In genomic region chr12:89353823-89354629, GRCh38 we compare ENCODE assay signal across 8 cellular contexts. TPM values are rescaled to one million over a fixed set of nuclear protein-coding genes. Genes with fewer than 3 reads are reported as not detected.
A peak's percentile ranks its signal among the peaks of the same experiment; 100 is the strongest.
DNase-seq lines count a peak whose midpoint lies in the region; ATAC-seq and TF ChIP-seq lines count a peak whose summit lies in the region.

No MANE protein-coding gene starts in this region.

- H3K36me3 Mint-ChIP-seq in activated naive CD8-positive, alpha-beta T cell treated with anti-CD3 and anti-CD28 coated beads, Interleukin-2, amount 10 ng/mL, durations not matched to agents 7 days and 5 days: peaks cover 22% of the 10 kb centered on the region

- peak overlapping the region; percentile 93 for H2AFZ ChIP-seq in IMR-90 (replicated peaks; ENCODE audit: low read length, poor library complexity)

- peak overlapping the region; percentile 82; the same call in 2 of the 3 replicates for H2BK15ac ChIP-seq in IMR-90 (ENCODE audit: low read depth, low read length)

- BruUV-seq in IMR-90 (replicated peaks; lab: Mats Ljungman, UMichigan): no TSS peak

- peak; percentile 13 for ATAC-seq in IMR-90 (ENCODE audit: low read depth)
- peak; percentile 32 for ATAC-seq in activated naive CD8-positive, alpha-beta T cell treated with anti-CD3 and anti-CD28 coated beads, Interleukin-2, amount 10 ng/mL, durations not matched to agents 7 days and 5 days (ENCODE audit: low read depth)
- ATAC-seq in heart left ventricle: peak in 3 of 4 donors; percentile 42 to 71 (median 59)

- DNase-seq in AG08395 (ENCODE audit: low spot score) (peak; percentile 56), IMR-90 (peak; percentile 63), SJSA1 (ENCODE audit: low read depth in 1 of 2, low spot score in 2 of 2) (peak; percentile 81 to 85), heart left ventricle (peak; percentile 86 to 93 (median 90)), pons (ENCODE audit: low spot score) (peak; percentile 35), vagina (ENCODE audit: extremely low spot score in 2 of 2) (no peak)
- peak; percentile 90 for DNase-seq in activated naive CD8-positive, alpha-beta T cell treated with anti-CD3 and anti-CD28 coated beads, Interleukin-2, amount 10 ng/mL, durations not matched to agents 7 days and 5 days

- peak overlapping the region; percentile 96 for H3K56ac ChIP-seq in IMR-90 (ENCODE audit: extremely low read depth, insufficient read depth, low read length)

- H3K23ac ChIP-seq in IMR-90 (ENCODE audit: low read depth, low read length): peak overlapping the region; percentile 97

- H3K36me3 ChIP-seq in IMR-90 (ENCODE audit: control insufficient read depth, insufficient read depth, low read length) (peaks cover 5% of the 10 kb centered on the region), SJSA1 (peaks cover 37% of the 10 kb centered on the region), heart left ventricle (peaks cover 0 to 18% (median 8%) of the 10 kb centered on the region in 9 donors), vagina (peaks cover 0 to 2% of the 10 kb centered on the region in 2 donors)

- POLR2A ChIA-PET in IMR-90 (lab: Charles Lee; ENCODE audit: unreplicated experiment): interaction anchor here (0.6 to 5.3 kb wide), 9 partner anchors 20 to 372 kb away, joined by 3 to 54 read pairs (median 3); no protein-coding TSS in a partner anchor
- POLR2A ChIA-PET in activated naive CD8-positive, alpha-beta T cell treated with anti-CD3 and anti-CD28 coated beads, Interleukin-2, amount 10 ng/mL, durations not matched to agents 7 days and 5 days (lab: Charles Lee): interaction anchor here (0.8 to 10.5 kb wide), 25 partner anchors 8 to 355 kb away, joined by 3 to 151 read pairs (median 6); partner anchors contain the start of genes ATP2B1, GALNT4 and POC1B

- peak overlapping the region; percentile 92 for H2AK5ac ChIP-seq in IMR-90 (ENCODE audit: low read depth, low read length)

- peak overlapping the region; percentile 97 for H2BK120ac ChIP-seq in IMR-90 (ENCODE audit: low read depth, low read length)

- peak overlapping the region; percentile 90 for H3K9ac ChIP-seq in IMR-90 (ENCODE audit: low read depth, low read length)

- H3K4ac ChIP-seq in IMR-90 (ENCODE audit: low read depth, low read length): peak overlapping the region; percentile 97

- peak overlapping the region; percentile 87 for H3K18ac ChIP-seq in IMR-90 (ENCODE audit: low read depth, low read length)

- dilution Hi-C loops in IMR-90 (cut with HindIII; ENCODE audit: low sequenced_read_pairs, unreplicated experiment): no loop called here

- intact Hi-C loops in IMR-90 (cut with micrococcal nuclease) (loop anchor here (2.0 to 5.0 kb wide), 4 partner anchors 63 to 287 kb away; partner anchors contain the start of gene GALNT4), heart left ventricle (cut with DNase I) (loop anchor here (2.0 to 10.0 kb wide), 14 partner anchors 33 to 305 kb away; partner anchors contain the start of genes GALNT4 (in 4 of the 10) and POC1B (in 4 of the 10)), vagina (cut with DNase I) (loop anchor here (2.0 kb wide), 1 partner anchor 99 kb away; no protein-coding TSS in a partner anchor)

- peak overlapping the region; percentile 98 for H3K4me3 Mint-ChIP-seq in activated naive CD8-positive, alpha-beta T cell treated with anti-CD3 and anti-CD28 coated beads, Interleukin-2, amount 10 ng/mL, durations not matched to agents 7 days and 5 days

- H4K91ac ChIP-seq in IMR-90 (ENCODE audit: insufficient read depth, low read depth, low read length): peak overlapping the region; percentile 94

- H4K8ac ChIP-seq in IMR-90 (ENCODE audit: low read depth in 2 of 2, low read length in 2 of 2): peak overlapping the region; percentile 85 to 88

- in situ Hi-C loops in IMR-90 (cut with MboI; ENCODE audit: low sequenced_read_pairs): loop anchor here (10.0 kb wide), 1 partner anchor 171 kb away; the partner anchor contains the start of genes GALNT4 and POC1B

- peaks cover 16% of the 10 kb centered on the region for H3K9me1 ChIP-seq in IMR-90 (ENCODE audit: insufficient read depth, low read length)

- TF ChIP-seq CTCF in IMR-90 (conservative IDR thresholded peaks at IDR 0.05; ENCODE audit: low read depth, low read length) (no peak), heart left ventricle (IDR thresholded peaks at IDR 0.05) (no peak), vagina (IDR thresholded peaks at IDR 0.05) (no peak)

- peaks cover 1% of the 10 kb centered on the region for H3K27me3 Mint-ChIP-seq in activated naive CD8-positive, alpha-beta T cell treated with anti-CD3 and anti-CD28 coated beads, Interleukin-2, amount 10 ng/mL, durations not matched to agents 7 days and 5 days

- H3K79me1 ChIP-seq in IMR-90 (ENCODE audit: low read depth in 1 of 2, low read length in 2 of 2): peaks cover 27 to 63% of the 10 kb centered on the region in 2 experiments

- peaks cover 5% of the 10 kb centered on the region; the same call in 1 of the 2 replicates for H3K4me1 ChIP-seq in IMR-90 (ENCODE audit: control insufficient read depth, insufficient read depth, low read length)
- peaks cover 30% of the 10 kb centered on the region for H3K4me1 ChIP-seq in SJSA1 (replicated peaks)
- H3K4me1 ChIP-seq in heart left ventricle: peaks cover 0 to 38% (median 23%) of the 10 kb centered on the region in 12 donors
- peaks cover 31% of the 10 kb centered on the region for H3K4me1 ChIP-seq in vagina

- peak overlapping the region; percentile 84 for H3K27ac ChIP-seq in IMR-90 (ENCODE audit: insufficient read depth, low read length)
- H3K27ac ChIP-seq in SJSA1: peak overlapping the region; percentile 94
- peak overlapping the region; percentile 96 to 100 (median 99) for H3K27ac ChIP-seq in heart left ventricle
- H3K27ac ChIP-seq in vagina: peak overlapping the region; percentile 93

- TF ChIP-seq RAD21 in IMR-90 (IDR thresholded peaks at IDR 0.05; ENCODE audit: low read length): no peak

- H3K9me3 Mint-ChIP-seq in activated naive CD8-positive, alpha-beta T cell treated with anti-CD3 and anti-CD28 coated beads, Interleukin-2, amount 10 ng/mL, durations not matched to agents 7 days and 5 days: no peaks in the 10 kb centered on the region

- peaks cover 24% of the 10 kb centered on the region for H3K4me1 Mint-ChIP-seq in activated naive CD8-positive, alpha-beta T cell treated with anti-CD3 and anti-CD28 coated beads, Interleukin-2, amount 10 ng/mL, durations not matched to agents 7 days and 5 days

- H3K9me3 ChIP-seq in IMR-90 (ENCODE audit: control insufficient read depth, insufficient read depth, low read length): no peaks in the 10 kb centered on the region
- no peaks in the 10 kb centered on the region for H3K9me3 ChIP-seq in SJSA1 (replicated peaks)
- H3K9me3 ChIP-seq in heart left ventricle: no peaks in the 10 kb centered on the region
- H3K9me3 ChIP-seq in vagina: no peaks in the 10 kb centered on the region

- peak overlapping the region; percentile 87 for H4K5ac ChIP-seq in IMR-90 (ENCODE audit: low read depth, low read length)

- H3K27me3 ChIP-seq in IMR-90 (ENCODE audit: control insufficient read depth, insufficient read depth, low read length) (no peaks in the 10 kb centered on the region), SJSA1 (replicated peaks) (no peaks in the 10 kb centered on the region), heart left ventricle (no peaks in the 10 kb centered on the region), vagina (no peaks in the 10 kb centered on the region)

- H3K4me3 ChIP-seq in IMR-90 (ENCODE audit: insufficient read depth, low read depth, low read length) (peak overlapping the region; percentile 75), SJSA1 (peak overlapping the region; percentile 56), heart left ventricle (peak overlapping the region; percentile 76 to 95 (median 86)), vagina (peak overlapping the region; percentile 77 to 81)

- peak overlapping the region; percentile 96 for H3K27ac Mint-ChIP-seq in activated naive CD8-positive, alpha-beta T cell treated with anti-CD3 and anti-CD28 coated beads, Interleukin-2, amount 10 ng/mL, durations not matched to agents 7 days and 5 days

- H2BK5ac ChIP-seq in IMR-90 (ENCODE audit: low read depth, low read length, poor library complexity, severe bottlenecking): peak overlapping the region; percentile 71

- H2BK20ac ChIP-seq in IMR-90 (ENCODE audit: low read depth, low read length): peak overlapping the region; percentile 58

- peak overlapping the region; percentile 91 for H3K14ac ChIP-seq in IMR-90 (replicated peaks; ENCODE audit: low read depth, low read length)

- peak overlapping the region; percentile 98 for H2AK9ac ChIP-seq in IMR-90 (replicated peaks; ENCODE audit: low read depth, low read length, poor library complexity)

- 1% methylated on average over 28 of the region's 75 CpGs; no CpG with 5 or more reads in 1 of the 2 experiments for WGBS in IMR-90 (ENCODE audit: extremely low coverage in 2 of 2, insufficient read length in 1 of 2), 2 experiments
- WGBS in heart left ventricle, 4 donors: 1% methylated on average over 18 to 75 of the region's 75 CpGs

- CTCF ChIA-PET in IMR-90 (lab: Yijun Ruan, JAX): interaction anchor here (0.7 to 2.9 kb wide), 2 partner anchors 29 to 107 kb away, joined by 3 to 12 read pairs; no protein-coding TSS in a partner anchor

- peak; percentile 35 for TF ChIP-seq POLR2A in GM19099 (IDR thresholded peaks at IDR 0.05; ENCODE audit: extremely low read depth, insufficient read length, low read depth)
- peak; percentile 43; the same call in 1 of the 2 replicates for TF ChIP-seq POLR2A in IMR-90 (IDR thresholded peaks at IDR 0.05; ENCODE audit: low read depth, low read length)
- TF ChIP-seq POLR2A in heart left ventricle (IDR thresholded peaks at IDR 0.05): peak in 1 of 2 donors; percentile 19
- no peak for TF ChIP-seq POLR2A in vagina (IDR thresholded peaks at IDR 0.05)

- H4K20me1 ChIP-seq in IMR-90 (ENCODE audit: insufficient read depth, low read length): peaks cover 25% of the 10 kb centered on the region

- peak overlapping the region; percentile 95 for H3K4me2 ChIP-seq in IMR-90 (ENCODE audit: low read depth, low read length)

TF ChIP-seq in IMR-90, 13 proteins besides CTCF, POLR2A, EP300 and RAD21 (continues in another document):
- no peak for TF ChIP-seq CHD1 (IDR thresholded peaks at IDR 0.05; ENCODE audit: low read depth, low read length)
- no peak for TF ChIP-seq FOS (IDR thresholded peaks at IDR 0.05; ENCODE audit: low read depth, low read length)
- TF ChIP-seq RCOR1 (IDR thresholded peaks at IDR 0.05; ENCODE audit: insufficient replicate concordance, low read length): peak; percentile 11
- TF ChIP-seq BHLHE40 (IDR thresholded peaks at IDR 0.05; ENCODE audit: low read depth, low read length): 0 out of 2 replicates have a peak, but pooled peaks have one; percentile 3

RNA-seq across cellular contexts. Expression of gene DUSP6, which starts 1.7 kb away (rescaled TPM):
- total RNA-seq in IMR-90 (2012; rRNA removed) (70.1 and 78.6 TPM in 2 replicates), heart left ventricle (10 to 100 TPM; 11.4 to 66.7 (median 24.5) TPM), vagina (51.1 TPM)
- polyA plus RNA-seq in IMR-90 (2012; rRNA removed) (38.5 and 59.0 TPM in 2 replicates), heart left ventricle (10 to 100 TPM in 1 of 2 donors, 1 to 10 TPM in 1; 4.8 to 20.3 TPM)
- polyA plus RNA-seq in IMR-90 (2012; cell fraction: cytosol; rRNA removed): 16.4 and 21.0 TPM in 2 replicates
- polyA plus RNA-seq in IMR-90 (2012; cell fraction: nucleus; rRNA removed; ENCODE audit: low replicate concordance): 213 and 221 TPM in 2 replicates
- 10.3 and 11.0 TPM in 2 replicates for total RNA-seq in SJSA1 (2014; rRNA removed; shearing (Covaris generic))
- total RNA-seq in activated naive CD8-positive, alpha-beta T cell treated with anti-CD3 and anti-CD28 coated beads, Interleukin-2, amount 10 ng/mL, durations not matched to agents 7 days and 5 days: 10 to 100 TPM; 77.5 to 85.0 TPM

Comparison
In these comparisons a context has a peak if more than half of its experiments do, and no peak if none do; other contexts are left out.
1. DNase-seq: peak in AG08395 (single experiment), IMR-90 (single experiment), SJSA1 (2 of 2), activated naive CD8-positive, alpha-beta T cell treated with anti-CD3 and anti-CD28 coated beads, Interleukin-2, amount 10 ng/mL, durations not matched to agents 7 days and 5 days (single experiment), heart left ventricle (5 of 5) and pons (single experiment); none in vagina (0 of 2).
2. POLR2A ChIP-seq: peak in GM19099 (single experiment) and IMR-90 (single experiment); none in vagina (0 of 2).
3. Peak in every context shown above with its lines, with median percentiles within 50 percentile points of each other: ATAC-seq, H3K27ac ChIP-seq and H3K4me3 ChIP-seq.